Comparison of ENCODE assay signal across 1 cellular context in the genomic region with DNA sequence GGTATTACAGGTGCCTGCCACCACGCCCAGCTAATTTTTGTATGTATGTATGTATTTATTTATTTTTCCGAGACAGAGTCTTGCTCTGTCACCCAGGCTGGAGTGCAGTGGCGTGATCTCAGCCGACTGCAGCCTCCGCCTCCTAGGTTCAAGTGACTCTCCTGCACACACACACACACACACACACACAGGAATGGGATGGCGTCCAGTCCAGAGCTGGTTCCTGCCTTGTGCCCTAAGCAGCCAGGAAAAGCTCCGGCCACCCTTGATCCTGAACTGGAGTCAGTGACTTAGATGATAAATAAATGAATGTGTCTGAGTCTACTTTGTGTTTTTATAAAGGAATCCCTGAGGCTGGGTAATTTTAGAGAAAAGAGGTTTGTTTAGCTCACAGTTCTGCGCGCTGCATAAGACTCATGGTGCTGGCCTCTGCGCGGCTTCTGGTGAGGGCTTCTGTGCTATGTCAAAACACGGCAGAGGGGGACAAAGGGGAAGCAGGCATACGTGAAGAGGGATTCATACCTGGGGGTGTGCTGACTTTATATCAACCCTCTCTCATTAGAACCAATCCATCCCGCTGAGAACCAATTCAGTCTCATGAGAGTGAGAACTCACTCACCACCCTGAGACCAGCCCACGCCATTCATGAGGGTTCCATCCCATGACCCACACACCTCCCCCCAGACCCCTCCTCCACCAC.
TF ChIP-seq lines count a peak whose summit lies in the region.

No MANE protein-coding gene starts in this region.

TF ChIP-seq in GM23338, 12 proteins besides CTCF, POLR2A, EP300 and RAD21 (continued from another document):
- TF ChIP-seq, protein P1, sequence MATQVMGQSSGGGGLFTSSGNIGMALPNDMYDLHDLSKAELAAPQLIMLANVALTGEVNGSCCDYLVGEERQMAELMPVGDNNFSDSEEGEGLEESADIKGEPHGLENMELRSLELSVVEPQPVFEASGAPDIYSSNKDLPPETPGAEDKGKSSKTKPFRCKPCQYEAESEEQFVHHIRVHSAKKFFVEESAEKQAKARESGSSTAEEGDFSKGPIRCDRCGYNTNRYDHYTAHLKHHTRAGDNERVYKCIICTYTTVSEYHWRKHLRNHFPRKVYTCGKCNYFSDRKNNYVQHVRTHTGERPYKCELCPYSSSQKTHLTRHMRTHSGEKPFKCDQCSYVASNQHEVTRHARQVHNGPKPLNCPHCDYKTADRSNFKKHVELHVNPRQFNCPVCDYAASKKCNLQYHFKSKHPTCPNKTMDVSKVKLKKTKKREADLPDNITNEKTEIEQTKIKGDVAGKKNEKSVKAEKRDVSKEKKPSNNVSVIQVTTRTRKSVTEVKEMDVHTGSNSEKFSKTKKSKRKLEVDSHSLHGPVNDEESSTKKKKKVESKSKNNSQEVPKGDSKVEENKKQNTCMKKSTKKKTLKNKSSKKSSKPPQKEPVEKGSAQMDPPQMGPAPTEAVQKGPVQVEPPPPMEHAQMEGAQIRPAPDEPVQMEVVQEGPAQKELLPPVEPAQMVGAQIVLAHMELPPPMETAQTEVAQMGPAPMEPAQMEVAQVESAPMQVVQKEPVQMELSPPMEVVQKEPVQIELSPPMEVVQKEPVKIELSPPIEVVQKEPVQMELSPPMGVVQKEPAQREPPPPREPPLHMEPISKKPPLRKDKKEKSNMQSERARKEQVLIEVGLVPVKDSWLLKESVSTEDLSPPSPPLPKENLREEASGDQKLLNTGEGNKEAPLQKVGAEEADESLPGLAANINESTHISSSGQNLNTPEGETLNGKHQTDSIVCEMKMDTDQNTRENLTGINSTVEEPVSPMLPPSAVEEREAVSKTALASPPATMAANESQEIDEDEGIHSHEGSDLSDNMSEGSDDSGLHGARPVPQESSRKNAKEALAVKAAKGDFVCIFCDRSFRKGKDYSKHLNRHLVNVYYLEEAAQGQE (IDR thresholded peaks at IDR 0.05; ENCODE audit: unreplicated experiment): no peak
- no peak for TF ChIP-seq EZH2 (IDR thresholded peaks at IDR 0.05; ENCODE audit: low read depth, unreplicated experiment)
